In the genomic region with DNA sequence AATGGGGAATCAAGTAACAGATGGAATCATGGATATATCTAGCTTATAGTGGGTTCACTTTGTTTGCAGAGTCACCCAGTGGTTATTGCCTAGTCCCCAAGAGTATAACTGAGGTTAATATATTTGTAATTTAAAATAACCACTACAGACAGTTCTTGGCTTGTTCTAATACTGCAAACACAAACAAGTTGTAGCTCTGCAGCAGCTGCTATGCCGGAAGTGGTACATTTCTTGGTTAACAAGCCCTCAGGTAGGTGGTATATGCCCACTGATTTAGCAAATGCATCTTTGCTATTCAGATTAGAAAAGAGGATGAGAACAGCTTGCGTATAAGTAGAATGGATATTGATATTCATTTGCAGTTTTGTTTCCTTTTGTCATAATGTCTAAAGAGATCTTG, we compare ENCODE assay signal across 5 cellular contexts.
"Had no signal": no experiment of that assay in that cellular context is flagged by ENCODE, and none has a peak within 500 bp of the region (broad histone marks: within the 10 kb centered on the region; RNA-seq: fewer than 3 reads in every experiment).

No MANE protein-coding gene starts in this region.

- DNase-seq: H9, HCEC 1CT, IMR-90, KBM-7 had no signal

- H3K4me2 ChIP-seq: GM23338 had no signal

- H2AFZ ChIP-seq: GM23338 had no signal

- H3K4me3 ChIP-seq: GM23338 had no signal
